ENCODE assay signal across 19 cellular contexts in the genomic region with DNA sequence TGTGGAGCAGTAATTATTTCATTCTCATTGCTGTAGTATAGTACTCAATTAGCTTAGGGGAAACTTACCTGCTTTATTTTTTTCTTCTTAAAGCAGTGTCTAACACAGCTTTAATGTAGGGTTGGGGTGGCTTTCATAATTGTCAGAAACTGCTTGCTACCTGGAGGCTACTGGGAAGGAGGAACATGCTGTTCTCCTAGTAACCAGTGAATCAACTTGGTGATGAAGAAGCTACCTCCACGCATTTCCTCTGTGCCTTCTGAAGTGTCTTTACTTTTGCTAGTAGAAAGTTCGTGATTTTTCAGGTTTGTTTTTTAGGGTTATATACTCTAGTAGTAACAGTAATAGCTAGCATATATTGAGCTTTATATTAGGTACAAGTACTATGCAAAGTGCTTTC. TPM values are rescaled to one million over a fixed set of nuclear protein-coding genes. Genes with fewer than 3 reads are reported as not detected.
A peak's percentile ranks its signal among the peaks of the same experiment; 100 is the strongest.
DNase-seq lines count a peak whose midpoint lies in the region; ATAC-seq and TF ChIP-seq lines count a peak whose summit lies in the region.
"Had no signal": no experiment of that assay in that cellular context is flagged by ENCODE, and none has a peak within 500 bp of the region (broad histone marks: within the 10 kb centered on the region; RNA-seq: fewer than 3 reads in every experiment).

No MANE protein-coding gene starts in this region.

- H3K27ac Mint-ChIP-seq in CD4-positive, alpha-beta T cell = peak overlapping the region; percentile 42
- H3K27ac Mint-ChIP-seq in activated naive CD8-positive, alpha-beta T cell treated with anti-CD3 and anti-CD28 coated beads, Interleukin-2, amount 50 U/mL, for 24 hours = peak overlapping the region; percentile 41
- peak overlapping the region in 5 of 9 donors; percentile 18 to 68 (median 31) for H3K27ac Mint-ChIP-seq in naive thymus-derived CD4-positive, alpha-beta T cell
- H3K27ac Mint-ChIP-seq: stimulated activated memory B cell treated with anti-CD40 and anti-IgM and Interleukin-4, amounts not matched to agents 10 μg/mL and 1 μg/mL and 100 μg/mL, for 72 hours; type B pancreatic cell had no signal

- H3F3A ChIP-seq in Loucy (ENCODE audit: low read depth) = no peaks in the 10 kb centered on the region

- TF ChIP-seq CTCF in CD4-positive, alpha-beta T cell (IDR thresholded peaks at IDR 0.05) = no peak
- TF ChIP-seq CTCF in Loucy (conservative IDR thresholded peaks at IDR 0.05; ENCODE audit: low read length) (no peak), WERI-Rb-1 (IDR thresholded peaks at IDR 0.05; ENCODE audit: low read depth, low read length) (no peak), coronary artery (IDR thresholded peaks at IDR 0.05) (no peak)

- H3K9me3 Mint-ChIP-seq in CD4-positive, alpha-beta T cell = no peaks in the 10 kb centered on the region
- H3K9me3 Mint-ChIP-seq in activated naive CD8-positive, alpha-beta T cell treated with anti-CD3 and anti-CD28 coated beads, Interleukin-2, amount 50 U/mL, for 24 hours = no peaks in the 10 kb centered on the region
- peaks cover 0 to 3% (median 0%) of the 10 kb centered on the region in 11 donors for H3K9me3 Mint-ChIP-seq in naive thymus-derived CD4-positive, alpha-beta T cell
- H3K9me3 Mint-ChIP-seq: stimulated activated memory B cell treated with anti-CD40 and anti-IgM and Interleukin-4, amounts not matched to agents 10 μg/mL and 1 μg/mL and 100 μg/mL, for 72 hours; type B pancreatic cell had no signal

- CTCF ChIA-PET in CD4-positive, alpha-beta T cell (lab: Charles Lee) = interaction anchor here (0.6 kb wide), 1 partner anchor 79 kb away, joined by 6 read pairs; no protein-coding TSS in a partner anchor
- CTCF ChIA-PET in naive thymus-derived CD4-positive, alpha-beta T cell (lab: Charles Lee) = interaction anchor here (1.1 to 1.6 kb wide), 2 partner anchors 9 to 36 kb away, joined by 3 read pairs; no protein-coding TSS in a partner anchor

- no peak for ATAC-seq in CD4-positive, alpha-beta T cell (ENCODE audit: poor library complexity)
- no peak for ATAC-seq in activated naive CD8-positive, alpha-beta T cell treated with anti-CD3 and anti-CD28 coated beads, Interleukin-2, amount 50 U/mL, for 24 hours
- no peak for ATAC-seq in naive thymus-derived CD4-positive, alpha-beta T cell
- no peak for ATAC-seq in GM21717 (IDR thresholded peaks at IDR 0.05; ENCODE audit: unreplicated experiment)
- ATAC-seq in HG02938 (IDR thresholded peaks at IDR 0.05; ENCODE audit: unreplicated experiment) = no peak
- ATAC-seq: body of pancreas; K562; stimulated activated memory B cell treated with anti-CD40 and anti-IgM and Interleukin-4, amounts not matched to agents 10 μg/mL and 1 μg/mL and 100 μg/mL, for 72 hours had no signal

- no peak overlapping the region for H2AFZ ChIP-seq in Loucy (ENCODE audit: low read length)

- peaks cover 93% of the 10 kb centered on the region for H3K79me2 ChIP-seq in Loucy (ENCODE audit: insufficient read depth, low read length)

- no peak overlapping the region for H3K4me3 ChIP-seq in Loucy (ENCODE audit: low read length, poor library complexity, severe bottlenecking)
- H3K4me3 ChIP-seq in naive thymus-derived CD4-positive, alpha-beta T cell (ENCODE audit: low read length) = no peak overlapping the region
- H3K4me3 ChIP-seq in WERI-Rb-1 (ENCODE audit: low read depth, low read length) = no peak overlapping the region
- no peak overlapping the region for H3K4me3 ChIP-seq in coronary artery
- H3K4me3 ChIP-seq: body of pancreas, K562, SJCRH30 had no signal

- H3K27ac ChIP-seq in CD4-positive, alpha-beta T cell (ENCODE audit: low read depth, low read length) = no peak overlapping the region
- no peak overlapping the region for H3K27ac ChIP-seq in naive thymus-derived CD4-positive, alpha-beta T cell (ENCODE audit: low read depth, low read length)
- no peak overlapping the region for H3K27ac ChIP-seq in WERI-Rb-1
- H3K27ac ChIP-seq in coronary artery = no peak overlapping the region
- H3K27ac ChIP-seq: body of pancreas, SJCRH30 had no signal

- no peaks in the 10 kb centered on the region for H3K9me3 ChIP-seq in CD4-positive, alpha-beta T cell (ENCODE audit: control insufficient read depth, low read length)
- no peaks in the 10 kb centered on the region for H3K9me3 ChIP-seq in Loucy (ENCODE audit: insufficient read depth, low read depth, low read length)
- H3K9me3 ChIP-seq in naive thymus-derived CD4-positive, alpha-beta T cell (ENCODE audit: control insufficient read depth in 2 of 3, low read length in 3 of 3) = no peaks in the 10 kb centered on the region
- H3K9me3 ChIP-seq in WERI-Rb-1 (ENCODE audit: severe bottlenecking) = no peaks in the 10 kb centered on the region
- H3K9me3 ChIP-seq: body of pancreas, SJCRH30 had no signal

- H3K36me3 Mint-ChIP-seq in CD4-positive, alpha-beta T cell (ENCODE audit: low read depth) = peaks cover 90% of the 10 kb centered on the region
- peaks cover 56% of the 10 kb centered on the region for H3K36me3 Mint-ChIP-seq in activated naive CD8-positive, alpha-beta T cell treated with anti-CD3 and anti-CD28 coated beads, Interleukin-2, amount 50 U/mL, for 24 hours (ENCODE audit: low read depth)
- peaks cover 27 to 45% (median 31%) of the 10 kb centered on the region in 5 donors for H3K36me3 Mint-ChIP-seq in naive thymus-derived CD4-positive, alpha-beta T cell

- H3K4me3 Mint-ChIP-seq in CD4-positive, alpha-beta T cell = no peak overlapping the region
- H3K4me3 Mint-ChIP-seq in activated naive CD8-positive, alpha-beta T cell treated with anti-CD3 and anti-CD28 coated beads, Interleukin-2, amount 50 U/mL, for 24 hours = no peak overlapping the region
- peak overlapping the region in 1 of 10 donors; percentile 24 for H3K4me3 Mint-ChIP-seq in naive thymus-derived CD4-positive, alpha-beta T cell
- H3K4me3 Mint-ChIP-seq: stimulated activated memory B cell treated with anti-CD40 and anti-IgM and Interleukin-4, amounts not matched to agents 10 μg/mL and 1 μg/mL and 100 μg/mL, for 72 hours; type B pancreatic cell had no signal

- H3K9ac ChIP-seq in Loucy (ENCODE audit: low read depth, low read length, poor library complexity, severe bottlenecking) = peak overlapping the region; percentile 47

- H3K4me2 ChIP-seq in Loucy (ENCODE audit: low read depth, low read length, poor library complexity, severe bottlenecking) = no peak overlapping the region

- POLR2A ChIA-PET in CD4-positive, alpha-beta T cell (lab: Charles Lee) = interaction anchor here (0.6 to 1.9 kb wide), 5 partner anchors 8 to 139 kb away, joined by 3 to 6 read pairs (median 5); a partner anchor contains a TSS
- POLR2A ChIA-PET in naive thymus-derived CD4-positive, alpha-beta T cell (lab: Charles Lee) = interaction anchor here (1.0 to 4.4 kb wide), 3 partner anchors 8 to 12 kb away, joined by 3 to 17 read pairs (median 13); a partner anchor contains a TSS

- no peaks in the 10 kb centered on the region for H3K27me3 ChIP-seq in CD4-positive, alpha-beta T cell (ENCODE audit: control insufficient read depth, insufficient read depth, low read length)
- H3K27me3 ChIP-seq in Loucy (ENCODE audit: insufficient read depth, low read length, poor library complexity, severe bottlenecking) (no peaks in the 10 kb centered on the region), WERI-Rb-1 (ENCODE audit: insufficient read depth, low read depth, severe bottlenecking) (no peaks in the 10 kb centered on the region)
- no peaks in the 10 kb centered on the region for H3K27me3 ChIP-seq in naive thymus-derived CD4-positive, alpha-beta T cell (ENCODE audit: control insufficient read depth in 2 of 2, insufficient read depth in 2 of 2, low read length in 2 of 2)
- H3K27me3 ChIP-seq: body of pancreas, SJCRH30 had no signal

- H4K20me1 ChIP-seq in Loucy (ENCODE audit: insufficient read depth, low read length, poor library complexity, severe bottlenecking) = peaks cover 87% of the 10 kb centered on the region

- H3K9me2 ChIP-seq in Loucy (replicated peaks; ENCODE audit: low read depth, low read length) = no peaks in the 10 kb centered on the region

- H3K36me3 ChIP-seq in Loucy (ENCODE audit: insufficient read depth, low read length) (peaks cover 58% of the 10 kb centered on the region), WERI-Rb-1 (peaks cover 53% of the 10 kb centered on the region)
- H3K36me3 ChIP-seq in naive thymus-derived CD4-positive, alpha-beta T cell (ENCODE audit: control insufficient read depth in 2 of 3, insufficient read depth in 3 of 3, low read length in 3 of 3) = peaks cover 0 to 42% (median 16%) of the 10 kb centered on the region in 3 experiments

- intact Hi-C loops in CD4-positive, alpha-beta T cell (cut with DNase I, micrococcal nuclease) = no loop called here
- intact Hi-C loops in naive thymus-derived CD4-positive, alpha-beta T cell (cut with micrococcal nuclease) = no loop called here

- peaks cover 77% of the 10 kb centered on the region for H3K4me1 Mint-ChIP-seq in CD4-positive, alpha-beta T cell (ENCODE audit: low read depth)
- peaks cover 83% of the 10 kb centered on the region for H3K4me1 Mint-ChIP-seq in activated naive CD8-positive, alpha-beta T cell treated with anti-CD3 and anti-CD28 coated beads, Interleukin-2, amount 50 U/mL, for 24 hours
- peaks cover 46 to 88% (median 68%) of the 10 kb centered on the region in 7 donors for H3K4me1 Mint-ChIP-seq in naive thymus-derived CD4-positive, alpha-beta T cell

- H3K4me1 ChIP-seq in Loucy (ENCODE audit: insufficient read depth, low read length, poor library complexity, severe bottlenecking) = peaks cover 47% of the 10 kb centered on the region
- peaks cover 14 to 21% of the 10 kb centered on the region in 2 donors for H3K4me1 ChIP-seq in naive thymus-derived CD4-positive, alpha-beta T cell (ENCODE audit: control insufficient read depth in 2 of 2, insufficient read depth in 2 of 2, low read length in 2 of 2)
- H3K4me1 ChIP-seq: SJCRH30 had no signal

- DNase-seq in CD4-positive, alpha-beta T cell = no peak
- DNase-seq in activated naive CD8-positive, alpha-beta T cell treated with anti-CD3 and anti-CD28 coated beads, Interleukin-2, amount 50 U/mL, for 24 hours = no peak
- no peak for DNase-seq in naive thymus-derived CD4-positive, alpha-beta T cell
- no peak for DNase-seq in WERI-Rb-1
- DNase-seq in coronary artery (ENCODE audit: low spot score) = no peak
- DNase-seq: ACHN; activated CD4-positive, alpha-beta T cell treated with anti-CD3 and anti-CD28 coated beads, Interleukin-2, amount 50 U/mL, for 4 hours; body of pancreas; mesendoderm; NCI-H1105; NCI-H187 treated with DMSO at 0.1 percent for 48 hours; NCI-H510A; SJCRH30 had no signal

- no peaks in the 10 kb centered on the region for H3K27me3 Mint-ChIP-seq in CD4-positive, alpha-beta T cell
- no peaks in the 10 kb centered on the region for H3K27me3 Mint-ChIP-seq in activated naive CD8-positive, alpha-beta T cell treated with anti-CD3 and anti-CD28 coated beads, Interleukin-2, amount 50 U/mL, for 24 hours
- H3K27me3 Mint-ChIP-seq in naive thymus-derived CD4-positive, alpha-beta T cell = no peaks in the 10 kb centered on the region
- H3K27me3 Mint-ChIP-seq: stimulated activated memory B cell treated with anti-CD40 and anti-IgM and Interleukin-4, amounts not matched to agents 10 μg/mL and 1 μg/mL and 100 μg/mL, for 72 hours; type B pancreatic cell had no signal

RNA-seq across cellular contexts. Expression of a gene that starts 11.5 kb away (rescaled TPM):
- total RNA-seq in CD4-positive, alpha-beta T cell = 10 to 100 TPM; 83.2 to 94.9 TPM
- total RNA-seq in naive thymus-derived CD4-positive, alpha-beta T cell = 10 to 100 TPM; 56.5 to 73.2 (median 62.0) TPM
- 10 to 100 TPM; 12.0 to 12.7 TPM for polyA plus RNA-seq in naive thymus-derived CD4-positive, alpha-beta T cell

RNA-seq across cellular contexts. Expression of a gene that starts 59.5 kb away (rescaled TPM):
- total RNA-seq in CD4-positive, alpha-beta T cell = 1 to 10 TPM; 8.0 to 8.1 TPM
- total RNA-seq in naive thymus-derived CD4-positive, alpha-beta T cell = 10 to 100 TPM; 15.0 to 66.6 (median 19.0) TPM
- 1 to 10 TPM; 2.8 to 3.9 TPM for polyA plus RNA-seq in naive thymus-derived CD4-positive, alpha-beta T cell
